ENCODE assay signal across 20 cellular contexts in the genomic region with DNA sequence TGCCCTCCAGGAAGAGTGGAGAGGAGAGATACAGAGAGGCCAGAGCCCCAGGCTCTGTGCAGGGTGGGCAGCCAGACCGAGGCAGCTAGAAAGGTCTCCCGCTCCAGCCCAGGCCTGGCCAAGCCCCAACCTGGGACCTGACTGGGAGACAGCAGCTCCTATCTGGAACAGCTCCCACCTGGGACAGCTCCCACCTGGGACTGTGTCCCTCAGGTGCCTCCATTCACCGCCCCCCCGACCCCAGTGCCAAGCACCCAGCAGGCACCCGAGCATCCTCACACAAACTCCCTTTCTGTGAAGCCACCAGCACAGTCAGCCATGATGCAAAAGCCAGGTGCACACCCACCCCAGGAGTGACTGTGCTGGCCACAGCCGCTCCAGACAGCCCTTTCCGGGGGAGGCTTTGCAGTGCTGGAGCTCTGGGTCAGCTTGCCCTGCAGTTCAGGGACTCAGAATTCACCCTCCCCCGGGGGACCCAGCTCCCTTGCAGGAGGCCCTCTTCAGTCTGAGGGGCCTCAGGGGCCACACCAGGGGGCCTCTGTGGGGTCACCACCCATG. TPM values are rescaled to one million over a fixed set of nuclear protein-coding genes. Genes with fewer than 3 reads are reported as not detected.
DNase-seq lines count a peak whose midpoint lies in the region; ATAC-seq, FAIRE-seq and TF ChIP-seq lines count a peak whose summit lies in the region.
"Had no signal": no experiment of that assay in that cellular context is flagged by ENCODE, and none has a peak within 500 bp of the region (broad histone marks: within the 10 kb centered on the region; RNA-seq: fewer than 3 reads in every experiment).

No MANE protein-coding gene starts in this region.

- H3K9ac ChIP-seq in K562 (ENCODE audit: insufficient read depth in 1 of 2, low read depth in 2 of 2, low read length in 2 of 2) (peak overlapping the region in 1 of 2 experiments; percentile 31; a peak in 2 of 4 replicates), neural progenitor cell (no peak overlapping the region)

- no peaks in the 10 kb centered on the region for H3K27me3 ChIP-seq in Caco-2 (replicated peaks; ENCODE audit: control insufficient read depth, insufficient read depth, low read length)
- H3K27me3 ChIP-seq in K562 (ENCODE audit: control insufficient read depth in 2 of 2, insufficient read depth in 2 of 2, low read length in 2 of 2), result no peaks in the 10 kb centered on the region
- no peaks in the 10 kb centered on the region for H3K27me3 ChIP-seq in neural progenitor cell
- H3K27me3 ChIP-seq in gastrocnemius medialis, result no peaks in the 10 kb centered on the region
- H3K27me3 ChIP-seq: colonic mucosa, ovary, testis had no signal

- H3K27ac ChIP-seq in K562 (ENCODE audit: extremely low read depth, low read depth, low read length) (no peak overlapping the region), neural progenitor cell (no peak overlapping the region), gastrocnemius medialis (peak overlapping the region in 1 of 4 donors; percentile 27)
- H3K27ac ChIP-seq: colonic mucosa, ovary had no signal

- intact Hi-C loops in Caco-2 (cut with micrococcal nuclease; ENCODE audit: unreplicated experiment), result no loop called here
- intact Hi-C loops in K562 (cut with micrococcal nuclease), result no loop called here
- intact Hi-C loops in gastrocnemius medialis (cut with DNase I; ENCODE audit: low total_unique reads), result loop anchor here (5.0 kb wide), 1 partner anchor 84 kb away; no protein-coding TSS in a partner anchor
- intact Hi-C loops in activated CD8-positive, alpha-beta T cell treated with anti-CD3 and anti-CD28 coated beads for 36 hours (cut with micrococcal nuclease), result no loop called here

- FAIRE-seq in K562 (lab: Jason Lieb, UNC), result no peak

- H3K79me2 ChIP-seq in K562 (ENCODE audit: control insufficient read depth, insufficient read depth, low read length) (peaks cover 8% of the 10 kb centered on the region; the same call in 2 of the 3 replicates), neural progenitor cell (ENCODE audit: low read depth) (peaks cover 25% of the 10 kb centered on the region)

- no peak for TF ChIP-seq POLR2A in K562 (conservative IDR thresholded peaks at IDR 0.05)
- TF ChIP-seq POLR2A in gastrocnemius medialis (IDR thresholded peaks at IDR 0.05), result no peak

- H3K9me3 Mint-ChIP-seq in Caco-2 (ENCODE audit: unreplicated experiment), result no peaks in the 10 kb centered on the region
- H3K9me3 Mint-ChIP-seq in neural progenitor cell, result no peaks in the 10 kb centered on the region
- H3K9me3 Mint-ChIP-seq in activated CD8-positive, alpha-beta T cell treated with anti-CD3 and anti-CD28 coated beads for 36 hours, result no peaks in the 10 kb centered on the region
- H3K9me3 Mint-ChIP-seq: activated naive CD8-positive, alpha-beta T cell treated with anti-CD3 and anti-CD28 coated beads, Interleukin-2, amount 50 U/mL, for 24 hours; T-helper 2 cell treated with Interferon-gamma antibody and Interleukin-4, amounts not matched to agents 5 μg/mL and 100 μg/mL, for 36 hours had no signal

- in situ Hi-C loops in K562 (cut with MboI), result no loop called here
- in situ Hi-C loops in gastrocnemius medialis (cut with MboI; ENCODE audit: low sequenced_read_pairs in 4 of 4), result no loop called here

- H3K4me3 Mint-ChIP-seq in Caco-2 (ENCODE audit: unreplicated experiment), result peak overlapping the region; percentile 55
- peak overlapping the region; percentile 75 for H3K4me3 Mint-ChIP-seq in neural progenitor cell
- no peak overlapping the region for H3K4me3 Mint-ChIP-seq in activated CD8-positive, alpha-beta T cell treated with anti-CD3 and anti-CD28 coated beads for 36 hours

- H3K4me2 ChIP-seq in K562 (ENCODE audit: insufficient read depth, low read length) (no peak overlapping the region), neural progenitor cell (no peak overlapping the region)

- CTCF ChIA-PET in Caco-2 (lab: Charles Lee), result no interaction called here
- CTCF ChIA-PET in K562 (lab: Yijun Ruan, JAX; ENCODE audit: low intra/inter-chr PET ratio), result no interaction called here
- CTCF ChIA-PET in activated CD8-positive, alpha-beta T cell treated with anti-CD3 and anti-CD28 coated beads for 36 hours (lab: Charles Lee), result no interaction called here

- WGBS in K562 (ENCODE audit: insufficient coverage, low coverage, missing lambda C conversion rate), result 24% methylated on average over 3 of the region's 8 CpGs

- H3F3A ChIP-seq in neural progenitor cell (ENCODE audit: low read depth), result no peaks in the 10 kb centered on the region

- DNase-seq in Caco-2, result no peak
- peak; percentile 34 for DNase-seq in NCI-H226
- peak in 2 of 4 experiments; percentile 21 to 25 for DNase-seq in K562 (ENCODE audit: extremely low read depth in 1 of 4, low spot score in 3 of 4)
- no peak for DNase-seq in neural progenitor cell (ENCODE audit: low spot score)
- DNase-seq in gastrocnemius medialis, result no peak
- no peak for DNase-seq in NCI-H1436 treated with DMSO at 0.1 percent for 48 hours (lab: John Stamatoyannopoulos, UW)
- no peak for DNase-seq in activated CD8-positive, alpha-beta T cell treated with anti-CD3 and anti-CD28 coated beads for 36 hours
- DNase-seq: activated CD4-positive, alpha-beta T cell treated with anti-CD3 and anti-CD28 coated beads for 36 hours; activated effector memory CD4-positive, alpha-beta T cell treated with Interleukin-2 at 50 U/mL for 16 hours; activated naive CD8-positive, alpha-beta T cell treated with anti-CD3 and anti-CD28 coated beads, Interleukin-2, amount 50 U/mL, for 24 hours; colonic mucosa; GDM1; head of caudate nucleus; KBM-7; NCI-H1694; NCI-H2227 treated with DMSO at 0.1 percent for 48 hours; testis had no signal

- POLR2A ChIA-PET in Caco-2 (lab: Charles Lee) (no interaction called here), K562 (lab: Yijun Ruan, JAX) (interaction anchor here (0.9 kb wide), 1 partner anchor 31 kb away, joined by 3 read pairs; no protein-coding TSS in a partner anchor)
- POLR2A ChIA-PET in activated CD8-positive, alpha-beta T cell treated with anti-CD3 and anti-CD28 coated beads for 36 hours (lab: Charles Lee), result no interaction called here

- H3K4me1 Mint-ChIP-seq in Caco-2 (ENCODE audit: low read depth, unreplicated experiment) (peaks cover 8% of the 10 kb centered on the region), neural progenitor cell (peaks cover 12% of the 10 kb centered on the region)
- peaks cover 2% of the 10 kb centered on the region for H3K4me1 Mint-ChIP-seq in activated CD8-positive, alpha-beta T cell treated with anti-CD3 and anti-CD28 coated beads for 36 hours (ENCODE audit: low read depth)

- H4K20me1 ChIP-seq in K562 (replicated peaks; ENCODE audit: control insufficient read depth, insufficient read depth, low read length), result no peaks in the 10 kb centered on the region
- H4K20me1 ChIP-seq in neural progenitor cell (ENCODE audit: low read depth), result peaks cover 12% of the 10 kb centered on the region

- H3K36me3 Mint-ChIP-seq in Caco-2 (ENCODE audit: insufficient read depth, unreplicated experiment) (peaks cover 26% of the 10 kb centered on the region), neural progenitor cell (no peaks in the 10 kb centered on the region)
- H3K36me3 Mint-ChIP-seq in activated CD8-positive, alpha-beta T cell treated with anti-CD3 and anti-CD28 coated beads for 36 hours (ENCODE audit: low read depth), result no peaks in the 10 kb centered on the region

- TF ChIP-seq EP300 in K562 (IDR thresholded peaks at IDR 0.05; ENCODE audit: low read length), result no peak

- H2AFZ ChIP-seq in K562 (ENCODE audit: low read depth, low read length) (no peak overlapping the region), neural progenitor cell (replicated peaks) (no peak overlapping the region)

- no peak for TF ChIP-seq CTCF in Caco-2 (IDR thresholded peaks at IDR 0.05; ENCODE audit: insufficient read depth in 1 of 2, low read depth in 1 of 2, low read length in 1 of 2, severe bottlenecking in 1 of 2, unreplicated experiment in 1 of 2)
- no peak for TF ChIP-seq CTCF in K562 (IDR thresholded peaks at IDR 0.05 in 2 of 3, conservative IDR thresholded peaks at IDR 0.05 in 1 of 3; ENCODE audit: insufficient read depth in 2 of 3, low read depth in 1 of 3, low read length in 3 of 3)
- TF ChIP-seq CTCF in neural progenitor cell (IDR thresholded peaks at IDR 0.05), result no peak
- TF ChIP-seq CTCF in gastrocnemius medialis (IDR thresholded peaks at IDR 0.05 in 4 of 5, conservative IDR thresholded peaks at IDR 0.05 in 1 of 5), result no peak
- TF ChIP-seq CTCF in activated CD8-positive, alpha-beta T cell treated with anti-CD3 and anti-CD28 coated beads for 36 hours (IDR thresholded peaks at IDR 0.05), result no peak

- TF ChIP-seq RAD21 in K562 (CRISPR knock-in tag; conservative IDR thresholded peaks at IDR 0.05 in 1 of 2, IDR thresholded peaks at IDR 0.05 in 1 of 2), result no peak

- H3K4me3 ChIP-seq in Caco-2 (ENCODE audit: low read depth, low read length) (no peak overlapping the region), K562 (no peak overlapping the region), neural progenitor cell (no peak overlapping the region), gastrocnemius medialis (no peak overlapping the region)
- H3K4me3 ChIP-seq: colonic mucosa, ovary, testis had no signal

- BruUV-seq in Caco-2 (replicated peaks; lab: Mats Ljungman, UMichigan) (no TSS peak), K562 (replicated peaks; lab: Mats Ljungman, UMichigan) (no TSS peak)

- H3K36me3 ChIP-seq in Caco-2 (ENCODE audit: control insufficient read depth, insufficient read depth, low read length) (no peaks in the 10 kb centered on the region), K562 (ENCODE audit: control insufficient read depth, insufficient read depth, low read length) (no peaks in the 10 kb centered on the region), neural progenitor cell (no peaks in the 10 kb centered on the region), gastrocnemius medialis (no peaks in the 10 kb centered on the region)
- H3K36me3 ChIP-seq: colonic mucosa, ovary had no signal

- no peaks in the 10 kb centered on the region for H3K4me1 ChIP-seq in Caco-2
- H3K4me1 ChIP-seq in K562 (replicated peaks in 1 of 2; ENCODE audit: control insufficient read depth in 2 of 2, insufficient read depth in 2 of 2, low read length in 2 of 2), result peaks cover 0 to 40% of the 10 kb centered on the region in 2 experiments; a peak in 3 of 5 replicates
- H3K4me1 ChIP-seq in neural progenitor cell, result peaks cover 6% of the 10 kb centered on the region
- H3K4me1 ChIP-seq in gastrocnemius medialis, result peaks cover 0 to 16% of the 10 kb centered on the region in 2 donors
- H3K4me1 ChIP-seq: colonic mucosa had no signal

- H3K9me3 ChIP-seq in Caco-2 (no peaks in the 10 kb centered on the region; the same call in 1 of the 2 replicates), K562 (replicated peaks; ENCODE audit: control insufficient read depth, insufficient read depth, low read depth, low read length) (no peaks in the 10 kb centered on the region), neural progenitor cell (ENCODE audit: low read depth) (no peaks in the 10 kb centered on the region), gastrocnemius medialis (no peaks in the 10 kb centered on the region)
- H3K9me3 ChIP-seq: colonic mucosa, ovary, testis had no signal

- ATAC-seq in K562, result peak; percentile 68
- no peak for ATAC-seq in gastrocnemius medialis
- ATAC-seq in activated CD8-positive, alpha-beta T cell treated with anti-CD3 and anti-CD28 coated beads for 36 hours, result no peak
- ATAC-seq in HG03135 (IDR thresholded peaks at IDR 0.05; ENCODE audit: unreplicated experiment), result no peak
- ATAC-seq: activated CD4-positive, alpha-beta T cell treated with anti-CD3 and anti-CD28 coated beads for 36 hours; activated naive CD8-positive, alpha-beta T cell treated with anti-CD3 and anti-CD28 coated beads, Interleukin-2, amount 50 U/mL, for 24 hours had no signal

- H3K27ac Mint-ChIP-seq in Caco-2 (ENCODE audit: unreplicated experiment), result peak overlapping the region; percentile 60
- H3K27ac Mint-ChIP-seq in neural progenitor cell, result peak overlapping the region; percentile 79
- H3K27ac Mint-ChIP-seq in activated CD8-positive, alpha-beta T cell treated with anti-CD3 and anti-CD28 coated beads for 36 hours, result no peak overlapping the region
- H3K27ac Mint-ChIP-seq: activated CD4-positive, alpha-beta T cell treated with anti-CD3 and anti-CD28 coated beads for 36 hours; activated naive CD8-positive, alpha-beta T cell treated with anti-CD3 and anti-CD28 coated beads, Interleukin-2, amount 50 U/mL, for 24 hours; T-helper 2 cell treated with Interferon-gamma antibody and Interleukin-4, amounts not matched to agents 5 μg/mL and 100 μg/mL, for 36 hours had no signal

- H3K27me3 Mint-ChIP-seq in Caco-2 (ENCODE audit: insufficient read depth, unreplicated experiment) (no peaks in the 10 kb centered on the region), neural progenitor cell (ENCODE audit: insufficient read depth, low read depth) (peaks cover 6% of the 10 kb centered on the region)
- peaks cover 19% of the 10 kb centered on the region for H3K27me3 Mint-ChIP-seq in activated CD8-positive, alpha-beta T cell treated with anti-CD3 and anti-CD28 coated beads for 36 hours

- H3K9me1 ChIP-seq in K562 (ENCODE audit: control insufficient read depth, insufficient read depth, low read length), result no peaks in the 10 kb centered on the region

RNA-seq across cellular contexts. Expression of a gene that starts 2.2 kb away (rescaled TPM):
- total RNA-seq in Caco-2 (2022) (30.0 and 37.7 TPM in 2 replicates), K562 (2014; rRNA removed) (7.9 and 9.9 TPM in 2 replicates), K562 (2014; rRNA removed; fragmentation: Illumina TruSeq; extraction: Trizol) (6.6 and 7.8 TPM in 2 replicates), K562 (2015; rRNA removed; fragmentation: Illumina TruSeq; extraction: Trizol) (8.4 and 9.0 TPM in 2 replicates), K562 (2021) (14.7 and 15.0 TPM in 2 replicates), neural progenitor cell (ENCODE audit: low replicate concordance) (14.8 and 19.3 TPM in 2 replicates), gastrocnemius medialis (1 to 10 TPM; 2.6 to 8.8 (median 6.0) TPM)
- 18.8 and 19.9 TPM in 2 replicates for total RNA-seq in K562 (2011; cell fraction: chromatin; rRNA removed; ENCODE audit: low replicate concordance)
- total RNA-seq in K562 (2011; cell fraction: nucleolus; rRNA removed), result 13.2 and 14.3 TPM in 2 replicates
- total RNA-seq in K562 (2011; cell fraction: nucleoplasm; rRNA removed), result 19.1 and 25.3 TPM in 2 replicates
- polyA plus RNA-seq in K562 (2011; rRNA removed) (9.0 and 10.3 TPM in 2 replicates), K562 (2014; fragmentation: Illumina TruSeq; extraction: Trizol) (9.8 and 10.9 TPM in 2 replicates), K562 (2014; fragmentation: Nextera tagmentation; extraction: Ambion mirVana) (1 to 10 TPM in 1 of 2 experiments, under 1 TPM in 1; 0.28 to 1.6 TPM), K562 (2014; rRNA removed) (12.9 and 17.7 TPM in 2 replicates)
- 7.6 and 7.7 TPM in 2 replicates for polyA plus RNA-seq in K562 (2011; cell fraction: cytosol; rRNA removed)
- polyA plus RNA-seq in K562 (2011; cell fraction: nucleus; rRNA removed), result 9.9 and 10.2 TPM in 2 replicates
- polyA plus RNA-seq in K562 (2012), result 10.7 and 14.1 TPM in 2 replicates
- polyA minus RNA-seq in K562 (2011; rRNA and poly(A)+ RNA removed), result 3.2 and 3.7 TPM in 2 replicates
- 6.2 and 9.0 TPM in 2 replicates for polyA minus RNA-seq in K562 (2011; cell fraction: cytosol; rRNA and poly(A)+ RNA removed)
- polyA minus RNA-seq in K562 (2011; cell fraction: nucleus; rRNA and poly(A)+ RNA removed), result 4.8 and 7.8 TPM in 2 replicates
- not detected for total RNA-seq in activated CD8-positive, alpha-beta T cell treated with anti-CD3 and anti-CD28 coated beads for 36 hours
